8 cellular contexts compared by ENCODE assay signal in the genomic region with DNA sequence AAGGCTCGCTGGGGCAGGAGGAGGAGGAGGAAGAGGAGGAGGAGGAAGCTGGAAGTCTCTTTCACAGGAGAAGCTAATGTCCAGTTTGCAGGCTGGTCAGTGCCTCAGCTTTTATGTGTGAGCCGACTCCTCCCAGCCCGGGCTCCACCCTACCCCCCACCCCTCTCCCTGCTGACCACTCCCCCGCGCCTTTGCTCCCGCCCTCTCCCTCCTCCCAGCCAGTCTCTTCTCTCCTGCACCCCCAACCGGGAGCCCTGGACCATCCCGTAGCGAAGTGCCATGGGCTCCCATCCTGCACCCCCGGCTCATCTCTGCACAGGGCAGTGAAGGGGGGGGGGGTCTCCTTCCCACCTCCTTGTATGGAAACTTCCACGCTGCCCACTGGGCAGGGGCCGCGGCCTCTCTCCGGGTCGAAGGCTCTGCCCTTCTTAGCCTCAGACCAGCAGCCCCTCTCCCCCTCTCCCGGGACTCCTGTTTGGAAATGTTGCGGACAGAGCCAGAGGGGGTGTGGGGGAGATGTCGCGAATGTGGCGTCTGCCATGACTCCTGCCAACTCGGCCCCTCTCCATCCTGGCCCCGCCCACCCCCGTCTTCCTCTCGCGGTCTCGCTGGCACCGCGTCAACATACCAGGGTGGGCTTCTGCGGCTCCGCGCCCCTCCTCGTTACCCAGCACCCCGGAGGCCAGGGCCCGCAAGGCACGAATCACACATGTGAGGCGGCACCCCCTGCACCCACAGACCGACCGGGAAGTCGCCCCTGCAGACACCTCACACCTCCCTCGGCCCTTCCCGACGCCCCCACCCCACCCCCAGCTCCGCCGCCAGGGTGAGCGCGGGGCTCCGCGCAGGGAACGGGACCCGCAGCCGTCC. TPM values are rescaled to one million over a fixed set of nuclear protein-coding genes. Genes with fewer than 3 reads are reported as not detected.
A peak's percentile ranks its signal among the peaks of the same experiment; 100 is the strongest.
DNase-seq lines count a peak whose midpoint lies in the region; ATAC-seq, FAIRE-seq and TF ChIP-seq lines count a peak whose summit lies in the region.

No MANE protein-coding gene starts in this region.

- TF ChIP-seq CTCF in A549 (IDR thresholded peaks at IDR 0.05) (no peak), cardiac fibroblast (IDR thresholded peaks at IDR 0.05; ENCODE audit: low read depth, low read length) (no peak), lung (IDR thresholded peaks at IDR 0.05; ENCODE audit: control extremely low read depth, extremely low read depth) (no peak)

- H3K27ac ChIP-seq in A549 (peak overlapping the region; percentile 17 to 65; a peak in 4 of 6 replicates), HUES48 (ENCODE audit: low read depth, low read length) (no peak overlapping the region), lung (ENCODE audit: low read depth in 1 of 2, low read length in 1 of 2) (no peak overlapping the region)

- CTCF ChIA-PET in A549 (lab: Yijun Ruan, JAX): interaction anchor here (2.5 to 12.1 kb wide), 2 partner anchors 13 to 100 kb away, joined by 14 to 152 read pairs; no protein-coding TSS in a partner anchor

- H3K4me2 ChIP-seq in A549: peak overlapping the region; percentile 97

- peaks cover 19% of the 10 kb centered on the region for H3K4me1 ChIP-seq in A549
- H3K4me1 ChIP-seq in HUES48 (ENCODE audit: control insufficient read depth, insufficient read depth, low read length): no peaks in the 10 kb centered on the region
- H3K4me1 ChIP-seq in lung (ENCODE audit: control insufficient read depth in 2 of 2, insufficient read depth in 2 of 2, low read length in 2 of 2): peaks cover 0 to 10% of the 10 kb centered on the region in 2 donors

- H3K9me3 ChIP-seq in A549 (no peaks in the 10 kb centered on the region), HUES48 (ENCODE audit: control insufficient read depth, insufficient read depth, low read length) (no peaks in the 10 kb centered on the region), lung (ENCODE audit: control insufficient read depth in 2 of 2, insufficient read depth in 1 of 2, low read length in 1 of 2) (peaks cover 0 to 4% of the 10 kb centered on the region in 2 donors)

- H3K4me3 ChIP-seq in A549: peak overlapping the region; percentile 52
- H3K4me3 ChIP-seq in HUES48 (ENCODE audit: low read depth, low read length): peak overlapping the region; percentile 51
- H3K4me3 ChIP-seq in cardiac fibroblast (replicated peaks in 1 of 2; ENCODE audit: low read depth in 2 of 2, low read length in 2 of 2): peak overlapping the region; percentile 29 to 43
- H3K4me3 ChIP-seq in lung: no peak overlapping the region

- TF ChIP-seq POLR2A in A549 (IDR thresholded peaks at IDR 0.05; ENCODE audit: low read length): no peak

- FAIRE-seq in A549 (lab: Jason Lieb, UNC): no peak

- no peak for TF ChIP-seq RAD21 in A549 (conservative IDR thresholded peaks at IDR 0.05 in 1 of 2, IDR thresholded peaks at IDR 0.05 in 1 of 2)

- TF ChIP-seq EP300 in A549 (IDR thresholded peaks at IDR 0.05): no peak

- POLR2A ChIA-PET in A549 (lab: Yijun Ruan, JAX): interaction anchor here (0.6 kb wide), 1 partner anchor 133 kb away, joined by 5 read pairs; no protein-coding TSS in a partner anchor

- no peaks in the 10 kb centered on the region for H3K36me3 ChIP-seq in HUES48 (ENCODE audit: control insufficient read depth, insufficient read depth, low read length)
- H3K36me3 ChIP-seq in lung (ENCODE audit: control insufficient read depth in 2 of 2, insufficient read depth in 2 of 2, low read length in 2 of 2): no peaks in the 10 kb centered on the region

- no peak overlapping the region for H3K9ac ChIP-seq in HUES48 (ENCODE audit: low read depth, low read length)

- ATAC-seq in A549 (peak; percentile 69 to 89), lung (ENCODE audit: insufficient read depth, low FRiP score) (no peak), GM21423 (IDR thresholded peaks at IDR 0.05; ENCODE audit: unreplicated experiment) (no peak)

- WGBS in A549 (ENCODE audit: missing lambda C conversion rate): 3% methylated on average over 16 of the region's 51 CpGs
- 2% methylated on average over 48 to 51 of the region's 51 CpGs for WGBS in lung, 2 donors

- DNase-seq in A549 (ENCODE audit: low read depth in 1 of 2, low spot score in 1 of 2) (peak; percentile 76 to 91), cardiac fibroblast (ENCODE audit: low read depth in 2 of 2) (peak; percentile 69 to 73), lung (ENCODE audit: low spot score) (peak; percentile 36), cerebellar nuclear complex (lab: John Stamatoyannopoulos, UW) (no peak), DMS53 (lab: John Stamatoyannopoulos, UW) (no peak)
- no peak for DNase-seq in activated naive CD4-positive, alpha-beta T cell (lab: John Stamatoyannopoulos, UW)

- H3K27me3 ChIP-seq in HUES48 (ENCODE audit: control insufficient read depth, insufficient read depth, low read length): peaks cover 93% of the 10 kb centered on the region
- H3K27me3 ChIP-seq in lung (ENCODE audit: control insufficient read depth, insufficient read depth): peaks cover 24% of the 10 kb centered on the region

TF ChIP-seq in A549, 52 proteins besides CTCF, POLR2A, EP300 and RAD21:
- no peak for TF ChIP-seq ZFP36 (IDR thresholded peaks at IDR 0.05; ENCODE audit: borderline replicate concordance, partially characterized antibody)
- TF ChIP-seq RFX5 (IDR thresholded peaks at IDR 0.05): no peak
- TF ChIP-seq HEYL (CRISPR knock-in tag; IDR thresholded peaks at IDR 0.05): no peak
- TF ChIP-seq FOSB (CRISPR knock-in tag; IDR thresholded peaks at IDR 0.05): no peak
- TF ChIP-seq, protein P1, sequence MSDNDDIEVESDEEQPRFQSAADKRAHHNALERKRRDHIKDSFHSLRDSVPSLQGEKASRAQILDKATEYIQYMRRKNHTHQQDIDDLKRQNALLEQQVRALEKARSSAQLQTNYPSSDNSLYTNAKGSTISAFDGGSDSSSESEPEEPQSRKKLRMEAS (IDR thresholded peaks at IDR 0.05): no peak
- no peak for TF ChIP-seq FOXS1 (CRISPR knock-in tag; IDR thresholded peaks at IDR 0.05)
- no peak for TF ChIP-seq KDM1A (IDR thresholded peaks at IDR 0.05; ENCODE audit: low read depth)
- no peak for TF ChIP-seq SMC3 (IDR thresholded peaks at IDR 0.05)
- TF ChIP-seq NPAS2 (CRISPR knock-in tag; IDR thresholded peaks at IDR 0.05; ENCODE audit: borderline replicate concordance): no peak
- no peak for TF ChIP-seq NFE2L2 (conservative IDR thresholded peaks at IDR 0.05; ENCODE audit: low read length)

RNA-seq across cellular contexts. Expression of gene IGF2, which starts 1.8 kb away (rescaled TPM):
- polyA plus RNA-seq in A549 (2011; rRNA removed): 2.0 and 4.9 TPM in 2 replicates
- polyA plus RNA-seq in A549 (2012; cell fraction: cytosol; rRNA removed): 1.4 and 1.6 TPM in 2 replicates
- polyA plus RNA-seq in A549 (2012; cell fraction: nucleus; rRNA removed): 1.3 and 1.7 TPM in 2 replicates
- 1.1 to 4.2 TPM (median 2.9 TPM) in 3 replicates for polyA plus RNA-seq in A549 (2017; fragmentation: RNase III; extraction: RNeasy Plus Mini Kit Qiagen cat#74134 plus additional on column Dnase treatment)
- polyA minus RNA-seq in A549 (2011; rRNA and poly(A)+ RNA removed): 8.9 and 10.0 TPM in 2 replicates
- total RNA-seq in lung: 10 to 100 TPM; 23.5 to 87.7 TPM
- 1 to 10 TPM; 2.9 to 7.8 TPM for polyA plus RNA-seq in lung

RNA-seq across cellular contexts. Expression of gene INS, which starts 23.6 kb away (rescaled TPM):
- not detected in 2 replicates for polyA plus RNA-seq in A549 (2011; rRNA removed)
- not detected in 2 replicates for polyA plus RNA-seq in A549 (2012; cell fraction: cytosol; rRNA removed)
- polyA plus RNA-seq in A549 (2012; cell fraction: nucleus; rRNA removed): not detected in 2 replicates
- polyA plus RNA-seq in A549 (2017; fragmentation: RNase III; extraction: RNeasy Plus Mini Kit Qiagen cat#74134 plus additional on column Dnase treatment): not detected in 3 replicates
- polyA minus RNA-seq in A549 (2011; rRNA and poly(A)+ RNA removed): not detected in 2 replicates
- total RNA-seq in lung: not detected
- 1 to 10 TPM; 1.2 to 3.3 TPM for polyA plus RNA-seq in lung

RNA-seq across cellular contexts. Expression of gene TH, which starts 34.2 kb away (rescaled TPM):
- polyA plus RNA-seq in A549 (2011; rRNA removed) (not detected in 2 replicates), A549 (2017; fragmentation: RNase III; extraction: RNeasy Plus Mini Kit Qiagen cat#74134 plus additional on column Dnase treatment) (not detected in 3 replicates), lung (under 1 TPM in 1 of 2 donors, not detected in 1; 0.14 TPM)
- polyA plus RNA-seq in A549 (2012; cell fraction: cytosol; rRNA removed): 0.04 TPM in 2 replicates
- 0.05 and 0.06 TPM in 2 replicates for polyA plus RNA-seq in A549 (2012; cell fraction: nucleus; rRNA removed)
- polyA minus RNA-seq in A549 (2011; rRNA and poly(A)+ RNA removed): 0.15 TPM in 1 of 2 replicates, not detected in the other
- under 1 TPM in 1 of 2 donors, not detected in 1; 0.31 TPM for total RNA-seq in lung

Comparison
In these comparisons a context has a peak if more than half of its experiments do, and no peak if none do; other contexts are left out.
1. ATAC-seq: peak in A549 (2 of 2); none in lung (single experiment) and GM21423 (single experiment).
2. DNase-seq: peak in A549 (2 of 2), cardiac fibroblast (2 of 2) and lung (single experiment); none in cerebellar nuclear complex (0 of 2), DMS53 (single experiment) and activated naive CD4-positive, alpha-beta T cell (0 of 4).
3. H3K27ac ChIP-seq: peak in A549 (2 of 2); none in HUES48 (single experiment) and lung (0 of 2).